ENCODE assay signal across 24 cellular contexts in genomic region chr10:29837586-29837985, GRCh38.
DNase-seq lines count a peak whose midpoint lies in the region; ATAC-seq and TF ChIP-seq lines count a peak whose summit lies in the region.
"Had no signal": no experiment of that assay in that cellular context is flagged by ENCODE, and none has a peak within 500 bp of the region (broad histone marks: within the 10 kb centered on the region; RNA-seq: fewer than 3 reads in every experiment).

No MANE protein-coding gene starts in this region.

- ATAC-seq in omental fat pad (ENCODE audit: low FRiP score) (no peak), HG02884 (IDR thresholded peaks at IDR 0.05; ENCODE audit: unreplicated experiment) (no peak)
- ATAC-seq in stimulated activated effector memory CD8-positive, alpha-beta T cell treated with anti-CD3 and anti-CD28 coated beads, Interleukin-12 subunit alpha, Interleukin-12 subunit beta, amount 100 ng/mL, for 72 hours = no peak
- ATAC-seq: A549 had no signal

- TF ChIP-seq CTCF in transverse colon (IDR thresholded peaks at IDR 0.05) = no peak
- TF ChIP-seq CTCF in omental fat pad (IDR thresholded peaks at IDR 0.05) = no peak
- TF ChIP-seq CTCF in progenitor cell of endocrine pancreas (IDR thresholded peaks at IDR 0.05; ENCODE audit: unreplicated experiment) = no peak

- H3K27me3 ChIP-seq in esophagus (ENCODE audit: control insufficient read depth in 1 of 2, insufficient read depth in 2 of 2, low read length in 2 of 2) = no peaks in the 10 kb centered on the region
- H3K27me3 ChIP-seq in mucosa of rectum (ENCODE audit: control insufficient read depth in 2 of 2, insufficient read depth in 2 of 2, low read length in 2 of 2) = no peaks in the 10 kb centered on the region
- H3K27me3 ChIP-seq in rectal smooth muscle tissue (ENCODE audit: control insufficient read depth, insufficient read depth, low read length) = no peaks in the 10 kb centered on the region
- H3K27me3 ChIP-seq in transverse colon = no peaks in the 10 kb centered on the region
- H3K27me3 ChIP-seq: BLaER1 treated with 17β-estradiol and CSF1 and Interleukin-3, amounts not matched to agents 10 nM and 100 nM; MG63 had no signal

- H3K27ac ChIP-seq in esophagus (ENCODE audit: low read depth in 2 of 2, low read length in 1 of 2) = peak overlapping the region; percentile 51 to 69
- peak overlapping the region; percentile 26 to 38 for H3K27ac ChIP-seq in mucosa of rectum (ENCODE audit: low read depth in 2 of 2, low read length in 2 of 2)
- H3K27ac ChIP-seq in rectal smooth muscle tissue (ENCODE audit: low read depth, low read length) = peak overlapping the region; percentile 99
- H3K27ac ChIP-seq in transverse colon = peak overlapping the region; percentile 75 to 89 (median 84)
- H3K27ac ChIP-seq: A549; BLaER1 treated with 17β-estradiol and CSF1 and Interleukin-3, amounts not matched to agents 10 nM and 100 nM; RWPE1 had no signal

- H3K36me3 ChIP-seq in esophagus (ENCODE audit: control insufficient read depth in 2 of 2, insufficient read depth in 2 of 2, low read length in 1 of 2) (no peaks in the 10 kb centered on the region), mucosa of rectum (ENCODE audit: control insufficient read depth in 2 of 2, insufficient read depth in 2 of 2, low read length in 2 of 2) (no peaks in the 10 kb centered on the region), rectal smooth muscle tissue (ENCODE audit: control insufficient read depth, insufficient read depth, low read length) (no peaks in the 10 kb centered on the region), transverse colon (no peaks in the 10 kb centered on the region)
- H3K36me3 ChIP-seq: BLaER1 treated with 17β-estradiol and CSF1 and Interleukin-3, amounts not matched to agents 10 nM and 100 nM; MG63 had no signal

- WGBS in esophagus, 2 donors = 94 to 100% methylated on average over 1 of the region's 1 CpG
- WGBS in transverse colon (ENCODE audit: low coverage in 1 of 2), 2 donors = 94% methylated on average over 1 of the region's 1 CpG; no CpG with 5 or more reads in 1 of the 2 donors

- H3K27ac Mint-ChIP-seq in progenitor cell of endocrine pancreas = no peak overlapping the region
- H3K27ac Mint-ChIP-seq in stimulated activated effector memory CD8-positive, alpha-beta T cell treated with anti-CD3 and anti-CD28 coated beads, Interleukin-12 subunit alpha, Interleukin-12 subunit beta, amount 100 ng/mL, for 72 hours = no peak overlapping the region
- H3K27ac Mint-ChIP-seq: CD4-positive, alpha-beta T cell had no signal

- peaks cover 46% of the 10 kb centered on the region for H3K4me1 Mint-ChIP-seq in progenitor cell of endocrine pancreas (ENCODE audit: low read depth)
- no peaks in the 10 kb centered on the region for H3K4me1 Mint-ChIP-seq in stimulated activated effector memory CD8-positive, alpha-beta T cell treated with anti-CD3 and anti-CD28 coated beads, Interleukin-12 subunit alpha, Interleukin-12 subunit beta, amount 100 ng/mL, for 72 hours

- TF ChIP-seq POLR2A in transverse colon (IDR thresholded peaks at IDR 0.05) = no peak

- in situ Hi-C loops in transverse colon (cut with MboI; ENCODE audit: low pct_ligation_motif_present in 1 of 4, low pct_unique_long_range_greater_than_20kb in 1 of 4, low sequenced_read_pairs in 3 of 4) = no loop called here

- H3K36me3 Mint-ChIP-seq in progenitor cell of endocrine pancreas (ENCODE audit: insufficient read depth) = no peaks in the 10 kb centered on the region
- H3K36me3 Mint-ChIP-seq in stimulated activated effector memory CD8-positive, alpha-beta T cell treated with anti-CD3 and anti-CD28 coated beads, Interleukin-12 subunit alpha, Interleukin-12 subunit beta, amount 100 ng/mL, for 72 hours = no peaks in the 10 kb centered on the region

- H3K4me1 ChIP-seq in esophagus (ENCODE audit: control insufficient read depth in 2 of 2, insufficient read depth in 2 of 2, low read length in 1 of 2) (peaks cover 2 to 21% of the 10 kb centered on the region in 2 donors), mucosa of rectum (ENCODE audit: control insufficient read depth in 2 of 2, insufficient read depth in 2 of 2, low read length in 2 of 2) (peaks cover 0 to 8% of the 10 kb centered on the region in 2 donors), rectal smooth muscle tissue (ENCODE audit: control insufficient read depth, insufficient read depth, low read length) (peaks cover 53% of the 10 kb centered on the region), transverse colon (peaks cover 0 to 22% (median 5%) of the 10 kb centered on the region in 4 donors)

- intact Hi-C loops in transverse colon (cut with DNase I; ENCODE audit: low total_unique reads) = no loop called here

- H3K4me3 Mint-ChIP-seq in progenitor cell of endocrine pancreas (ENCODE audit: low read depth) = no peak overlapping the region
- H3K4me3 Mint-ChIP-seq in stimulated activated effector memory CD8-positive, alpha-beta T cell treated with anti-CD3 and anti-CD28 coated beads, Interleukin-12 subunit alpha, Interleukin-12 subunit beta, amount 100 ng/mL, for 72 hours = no peak overlapping the region
- H3K4me3 Mint-ChIP-seq: CD4-positive, alpha-beta T cell had no signal

- H3K9ac ChIP-seq in mucosa of rectum (ENCODE audit: low read depth in 1 of 2, low read length in 2 of 2) = no peak overlapping the region
- no peak overlapping the region for H3K9ac ChIP-seq in rectal smooth muscle tissue (ENCODE audit: low read length)
- H3K9ac ChIP-seq: BLaER1 treated with 17β-estradiol and CSF1 and Interleukin-3, amounts not matched to agents 10 nM and 100 nM had no signal

- H3K4me3 ChIP-seq in esophagus (ENCODE audit: low read depth in 1 of 2, low read length in 2 of 2) = no peak overlapping the region
- no peak overlapping the region for H3K4me3 ChIP-seq in mucosa of rectum (ENCODE audit: low read length in 2 of 2)
- no peak overlapping the region for H3K4me3 ChIP-seq in rectal smooth muscle tissue (ENCODE audit: low read length)
- no peak overlapping the region for H3K4me3 ChIP-seq in transverse colon
- H3K4me3 ChIP-seq: A549; BLaER1 treated with 17β-estradiol and CSF1 and Interleukin-3, amounts not matched to agents 10 nM and 100 nM; MG63 had no signal

- TF ChIP-seq EP300 in transverse colon (IDR thresholded peaks at IDR 0.05; ENCODE audit: low read depth) = no peak

- H3K9me3 Mint-ChIP-seq in progenitor cell of endocrine pancreas (ENCODE audit: low read depth) = no peaks in the 10 kb centered on the region
- no peaks in the 10 kb centered on the region for H3K9me3 Mint-ChIP-seq in stimulated activated effector memory CD8-positive, alpha-beta T cell treated with anti-CD3 and anti-CD28 coated beads, Interleukin-12 subunit alpha, Interleukin-12 subunit beta, amount 100 ng/mL, for 72 hours
- H3K9me3 Mint-ChIP-seq: CD4-positive, alpha-beta T cell had no signal

- peaks cover 13% of the 10 kb centered on the region for H3K27me3 Mint-ChIP-seq in progenitor cell of endocrine pancreas
- H3K27me3 Mint-ChIP-seq: CD4-positive, alpha-beta T cell had no signal

- H3K9me3 ChIP-seq in esophagus (ENCODE audit: control insufficient read depth in 2 of 2, insufficient read depth in 1 of 2, low read depth in 1 of 2, low read length in 1 of 2) (no peaks in the 10 kb centered on the region), mucosa of rectum (ENCODE audit: control insufficient read depth in 2 of 2, low read length in 2 of 2) (no peaks in the 10 kb centered on the region), transverse colon (no peaks in the 10 kb centered on the region)
- H3K9me3 ChIP-seq: A549, MG63 had no signal

- DNase-seq in transverse colon (no peak), omental fat pad (ENCODE audit: low spot score) (no peak), progenitor cell of endocrine pancreas (ENCODE audit: low spot score, unreplicated experiment) (no peak)
- no peak for DNase-seq in stimulated activated effector memory CD8-positive, alpha-beta T cell treated with anti-CD3 and anti-CD28 coated beads, Interleukin-12 subunit alpha, Interleukin-12 subunit beta, amount 100 ng/mL, for 72 hours (ENCODE audit: low spot score in 2 of 2)
- DNase-seq: AML-193; CD4-positive, alpha-beta T cell; GOT3; HCEC 1CT; IMR-90; KG1; MG63; NCI-H1417; NCI-H1694; NCI-H2081; NCI-H2227 treated with DMSO at 0.1 percent for 48 hours; NCI-H526 treated with DMSO at 0.1 percent for 48 hours; SHP77 had no signal

Comparison
In these comparisons a context has a peak if more than half of its experiments do, and no peak if none do; other contexts are left out.
1. H3K27ac ChIP-seq: peak in every context shown above with its lines; median percentile 99 in rectal smooth muscle tissue; 84 in transverse colon; 60 in esophagus; 32 in mucosa of rectum.